27 cellular contexts compared by ENCODE assay signal in genomic region chrY:21394116-21394515, GRCh38.
DNase-seq lines count a peak whose midpoint lies in the region; ATAC-seq, FAIRE-seq and TF ChIP-seq lines count a peak whose summit lies in the region.
"Had no signal": no experiment of that assay in that cellular context is flagged by ENCODE, and none has a peak within 500 bp of the region (broad histone marks: within the 10 kb centered on the region; RNA-seq: fewer than 3 reads in every experiment).

No MANE protein-coding gene starts in this region.

- in situ Hi-C loops in KBM-7 (cut with MboI; ENCODE audit: low pct_unique_long_range_greater_than_20kb, low sequenced_read_pairs): no loop called here

- no peaks in the 10 kb centered on the region for H3K23me2 ChIP-seq in H9 (ENCODE audit: insufficient read length, low read depth, low read length, poor library complexity, severe bottlenecking)

- WGBS in sigmoid colon, 2 donors: 36 to 41% methylated on average over 2 of the region's 2 CpGs
- no CpG with 5 or more reads among the region's 2 CpGs for WGBS in H9 (ENCODE audit: extremely low coverage, insufficient read length, low lambda C conversion rate)

- no peak overlapping the region for H2BK5ac ChIP-seq in H9 (ENCODE audit: insufficient read length, low read length)

- no peaks in the 10 kb centered on the region for H3K9me3 Mint-ChIP-seq in H9
- H3K9me3 Mint-ChIP-seq: T-cell had no signal

- no peaks in the 10 kb centered on the region for H4K20me1 ChIP-seq in OCI-LY3 (ENCODE audit: insufficient read depth, low read length)
- H4K20me1 ChIP-seq in H9 (ENCODE audit: control insufficient read depth, insufficient read depth, insufficient read length): no peaks in the 10 kb centered on the region

- H3K14ac ChIP-seq in H9 (ENCODE audit: insufficient read depth, low read length): no peak overlapping the region

- H3K23ac ChIP-seq in H9 (ENCODE audit: insufficient read length, low read depth, low read length): no peak overlapping the region

- no peak overlapping the region for H3K9ac ChIP-seq in OCI-LY3 (ENCODE audit: low read length)
- no peak overlapping the region for H3K9ac ChIP-seq in H9 (ENCODE audit: extremely low read depth, insufficient read length, low read length)

- H3K9me3 ChIP-seq in OCI-LY3 (ENCODE audit: insufficient read depth, low read length) (no peaks in the 10 kb centered on the region), sigmoid colon (no peaks in the 10 kb centered on the region), H9 (ENCODE audit: control insufficient read depth, low read depth, low read length) (no peaks in the 10 kb centered on the region)
- H3K9me3 ChIP-seq: BE2C had no signal

- H2BK20ac ChIP-seq in H9 (ENCODE audit: low read depth, low read length, poor library complexity, severe bottlenecking): no peak overlapping the region

- H3K4me1 Mint-ChIP-seq in H9: no peaks in the 10 kb centered on the region
- H3K4me1 Mint-ChIP-seq: CD14-positive monocyte, T-cell had no signal

- DNase-seq in GM18507 (ENCODE audit: extremely low spot score, insufficient read length, low read depth) (no peak), KBM-7 (no peak), sigmoid colon (no peak), H9 (no peak)
- DNase-seq: 8988T, ACHN, BE2C, DMS153, DND-41, GOT3, HCEC 1CT, Kasumi-1, MV-4-11, NCI-H1105 treated with DMSO at 0.1 percent for 48 hours, NCI-H146, NCI-H1930, NCI-H2107, NCI-H524, NCI-H748 treated with DMSO at 0.1 percent for 48 hours, SHP77, T-cell had no signal

- TF ChIP-seq EP300 in sigmoid colon (IDR thresholded peaks at IDR 0.05): no peak

- H3K27me3 ChIP-seq in OCI-LY3 (ENCODE audit: low read depth, low read length) (no peaks in the 10 kb centered on the region), sigmoid colon (no peaks in the 10 kb centered on the region), H9 (ENCODE audit: insufficient read depth, low read length) (no peaks in the 10 kb centered on the region)
- H3K27me3 ChIP-seq: BE2C had no signal

- H3K36me3 ChIP-seq in OCI-LY3 (replicated peaks; ENCODE audit: low read depth, low read length): no peaks in the 10 kb centered on the region
- H3K36me3 ChIP-seq in sigmoid colon: no peaks in the 10 kb centered on the region
- H3K36me3 ChIP-seq: BE2C had no signal

- ATAC-seq in GM21390 (IDR thresholded peaks at IDR 0.05; ENCODE audit: unreplicated experiment): peak; percentile 80
- peak; percentile 64 for ATAC-seq in HG02798 (IDR thresholded peaks at IDR 0.05; ENCODE audit: poor library complexity, unreplicated experiment)
- ATAC-seq: Panc1, T-cell had no signal

- H3K27ac ChIP-seq in OCI-LY3 (ENCODE audit: low read length): peak overlapping the region; percentile 52
- H3K27ac ChIP-seq in sigmoid colon: no peak overlapping the region
- H3K27ac ChIP-seq in H9 (ENCODE audit: insufficient read length, low read depth, low read length): no peak overlapping the region
- H3K27ac ChIP-seq: RWPE1 had no signal

- no peak overlapping the region for H3K27ac Mint-ChIP-seq in H9
- H3K27ac Mint-ChIP-seq: CD14-positive monocyte, T-cell had no signal

- H4K5ac ChIP-seq in H9 (ENCODE audit: insufficient read length, low read depth, low read length): no peak overlapping the region

- no peaks in the 10 kb centered on the region for H3K36me3 Mint-ChIP-seq in H9 (ENCODE audit: insufficient read depth in 1 of 3, low read depth in 3 of 3)
- H3K36me3 Mint-ChIP-seq: CD14-positive monocyte, T-cell had no signal

- no peak overlapping the region for H3T11ph ChIP-seq in H9 (ENCODE audit: low read length)

- intact Hi-C loops in sigmoid colon (cut with DNase I): no loop called here

- H2BK12ac ChIP-seq in H9 (ENCODE audit: insufficient read length, low read depth, low read length): no peak overlapping the region

- H2AFZ ChIP-seq in OCI-LY3 (ENCODE audit: low read depth, low read length) (no peak overlapping the region), H9 (ENCODE audit: low read length) (no peak overlapping the region)

- H2AK5ac ChIP-seq in H9 (ENCODE audit: insufficient read length, low read length): no peak overlapping the region

- H2BK120ac ChIP-seq in H9 (ENCODE audit: low read depth, low read length, poor library complexity, severe bottlenecking): no peak overlapping the region

- TF ChIP-seq POLR2A in sigmoid colon (IDR thresholded peaks at IDR 0.05): no peak

- no peak overlapping the region for H3K4ac ChIP-seq in H9 (ENCODE audit: low read depth, low read length)

- H3K27me3 Mint-ChIP-seq in H9 (ENCODE audit: low read depth): no peaks in the 10 kb centered on the region

- peak; percentile 24 for FAIRE-seq in GM18507 (lab: Jason Lieb, UNC)

- H3K4me3 ChIP-seq in OCI-LY3 (ENCODE audit: low read length): peak overlapping the region; percentile 22; the same call in 1 of the 2 replicates
- H3K4me3 ChIP-seq in sigmoid colon: no peak overlapping the region

- H4K8ac ChIP-seq in H9 (replicated peaks; ENCODE audit: insufficient read length, low read depth, low read length): no peak overlapping the region

- TF ChIP-seq CTCF in OCI-LY3 (IDR thresholded peaks at IDR 0.05; ENCODE audit: low read depth, low read length): no peak
- TF ChIP-seq CTCF in sigmoid colon (IDR thresholded peaks at IDR 0.05): no peak
- no peak for TF ChIP-seq CTCF in H9 (conservative IDR thresholded peaks at IDR 0.05)

- H3K79me2 ChIP-seq in OCI-LY3 (ENCODE audit: low read length) (no peaks in the 10 kb centered on the region), H9 (ENCODE audit: insufficient read depth, low read length) (no peaks in the 10 kb centered on the region)

- no peak overlapping the region for H4K91ac ChIP-seq in H9 (ENCODE audit: insufficient read length, low read depth, low read length)

- peak overlapping the region; percentile 48 for H3K4me2 ChIP-seq in OCI-LY3 (ENCODE audit: low read length)
- no peak overlapping the region for H3K4me2 ChIP-seq in H9 (ENCODE audit: insufficient read depth, insufficient read length, low read length)

- H3K79me1 ChIP-seq in H9 (ENCODE audit: insufficient read depth, low read depth, low read length, poor library complexity, severe bottlenecking): no peaks in the 10 kb centered on the region

- no peak overlapping the region for H3K4me3 Mint-ChIP-seq in H9
- H3K4me3 Mint-ChIP-seq: CD14-positive monocyte, T-cell had no signal

- no peak overlapping the region for H3K56ac ChIP-seq in H9 (ENCODE audit: insufficient read length, low read depth, low read length)

- no peak overlapping the region for H2BK15ac ChIP-seq in H9 (ENCODE audit: low read depth, low read length)

- H3K18ac ChIP-seq in H9 (ENCODE audit: insufficient read length, low read depth, low read length): no peak overlapping the region

- H3K4me1 ChIP-seq in OCI-LY3 (ENCODE audit: low read length) (peaks cover 19% of the 10 kb centered on the region), sigmoid colon (no peaks in the 10 kb centered on the region), H9 (ENCODE audit: insufficient read depth, low read length) (no peaks in the 10 kb centered on the region)
- H3K4me1 ChIP-seq: BE2C had no signal
